ENCODE assay signal across 28 cellular contexts in the genomic region with DNA sequence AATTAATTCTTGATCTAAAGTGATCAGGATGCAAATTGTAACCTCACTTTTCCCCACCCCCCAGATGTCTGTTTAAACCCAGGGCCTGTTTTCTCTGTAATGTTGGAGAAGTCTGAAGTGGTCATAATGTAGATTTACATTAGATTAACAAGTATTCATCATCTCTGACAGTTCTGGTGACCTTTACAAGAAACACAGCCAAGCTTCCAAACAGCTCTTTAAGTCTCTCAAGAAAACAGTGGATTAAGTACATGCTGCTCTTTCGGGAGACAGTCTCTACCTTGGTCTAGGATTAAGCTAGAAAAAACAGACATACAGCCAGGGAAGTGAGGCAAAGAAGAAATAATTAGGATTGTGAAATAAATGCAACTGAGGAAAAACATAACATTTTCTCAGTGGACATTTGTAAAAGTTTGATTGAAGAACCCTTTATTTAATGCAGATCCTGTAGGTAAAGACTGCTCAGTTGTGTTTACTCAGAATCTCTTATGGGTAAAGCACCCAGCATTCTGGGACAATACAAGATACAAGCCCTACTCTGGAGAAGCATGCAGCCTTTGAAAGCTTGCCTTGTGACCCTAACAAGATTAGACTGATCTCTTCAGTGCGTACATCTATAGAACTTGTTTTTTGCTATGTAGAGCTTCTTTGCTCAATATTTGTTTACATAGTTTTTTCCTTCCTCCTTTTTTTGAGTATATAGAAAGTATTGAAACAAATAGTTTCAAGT.
DNase-seq lines count a peak whose midpoint lies in the region; ATAC-seq, FAIRE-seq and TF ChIP-seq lines count a peak whose summit lies in the region.
"Had no signal": no experiment of that assay in that cellular context is flagged by ENCODE, and none has a peak within 500 bp of the region (broad histone marks: within the 10 kb centered on the region; RNA-seq: fewer than 3 reads in every experiment).

No MANE protein-coding gene starts in this region.

- H3K4me3 ChIP-seq in HepG2 (replicated peaks in 1 of 3; ENCODE audit: insufficient read depth in 1 of 3, low read depth in 2 of 3, low read length in 3 of 3) (no peak overlapping the region), right lobe of liver (no peak overlapping the region)
- H3K4me3 ChIP-seq: Peyer's patch, sigmoid colon, SJSA1, upper lobe of left lung had no signal

- TF ChIP-seq EP300 in HepG2 (IDR thresholded peaks at IDR 0.05; ENCODE audit: low read depth in 2 of 2, low read length in 2 of 2): no peak
- no peak for TF ChIP-seq EP300 in HepG2 (CRISPR knock-in tag; IDR thresholded peaks at IDR 0.05; ENCODE audit: borderline replicate concordance)

- no peaks in the 10 kb centered on the region for H3K27me3 Mint-ChIP-seq in mesothelial cell of epicardium (ENCODE audit: low read depth)
- H3K27me3 Mint-ChIP-seq: activated CD4-positive, alpha-beta T cell treated with anti-CD3 and anti-CD28 coated beads for 36 hours; B cell; CD8-positive, alpha-beta memory T cell had no signal

- no peaks in the 10 kb centered on the region for H4K20me1 ChIP-seq in HepG2 (ENCODE audit: insufficient read depth, low read length)

- no peaks in the 10 kb centered on the region for H3K79me2 ChIP-seq in HepG2 (ENCODE audit: insufficient read depth, low read length)
- H3K79me2 ChIP-seq: parathyroid adenoma had no signal

- intact Hi-C loops in HepG2 (cut with micrococcal nuclease; ENCODE audit: unreplicated experiment) (no loop called here), right lobe of liver (cut with DNase I) (no loop called here), posterior cingulate gyrus (cut with DNase I) (no loop called here)

- H3K27ac ChIP-seq in HepG2 (ENCODE audit: extremely low read length, insufficient read depth, low read length): no peak overlapping the region
- no peak overlapping the region for H3K27ac ChIP-seq in right lobe of liver
- H3K27ac ChIP-seq in caudate nucleus (ENCODE audit: low read depth, low read length): peak overlapping the region; percentile 54
- H3K27ac ChIP-seq: parathyroid adenoma, Peyer's patch, SJSA1, upper lobe of left lung had no signal

- ATAC-seq in HepG2 (no peak), right lobe of liver (no peak), GM19463 (IDR thresholded peaks at IDR 0.05; ENCODE audit: unreplicated experiment) (no peak)
- ATAC-seq: activated CD4-positive, alpha-beta T cell treated with anti-CD3 and anti-CD28 coated beads for 36 hours; activated T-cell treated with anti-CD3 and anti-CD28 coated beads, Interleukin-2, amount 50 U/mL, for 72 hours; left lobe of liver had no signal

- H3K4me1 Mint-ChIP-seq in mesothelial cell of epicardium: peaks cover 8% of the 10 kb centered on the region
- H3K4me1 Mint-ChIP-seq: activated CD4-positive, alpha-beta T cell treated with anti-CD3 and anti-CD28 coated beads for 36 hours; CD8-positive, alpha-beta memory T cell; nephron had no signal

- no peaks in the 10 kb centered on the region for H3K9me3 Mint-ChIP-seq in mesothelial cell of epicardium
- H3K9me3 Mint-ChIP-seq: activated T-cell treated with anti-CD3 and anti-CD28 coated beads, Interleukin-2, amount 50 U/mL, for 72 hours; CD8-positive, alpha-beta memory T cell; nephron; T-helper 1 cell treated with Interleukin-12 subunit alpha and Interleukin-12 subunit beta and Interleukin-4 antibody, amounts not matched to agents 30 μg/mL and 1 μg/mL, for 36 hours had no signal

- H3K4me3 Mint-ChIP-seq in mesothelial cell of epicardium: no peak overlapping the region
- H3K4me3 Mint-ChIP-seq: activated CD4-positive, alpha-beta T cell treated with anti-CD3 and anti-CD28 coated beads for 36 hours; activated T-cell treated with anti-CD3 and anti-CD28 coated beads, Interleukin-2, amount 50 U/mL, for 72 hours; B cell; CD8-positive, alpha-beta memory T cell; nephron; T-helper 1 cell treated with Interleukin-12 subunit alpha and Interleukin-12 subunit beta and Interleukin-4 antibody, amounts not matched to agents 30 μg/mL and 1 μg/mL, for 36 hours had no signal

- 51% methylated on average over 2 of the region's 2 CpGs for WGBS in HepG2 (ENCODE audit: low lambda C conversion rate)
- 45% methylated on average over 2 of the region's 2 CpGs for WGBS in right lobe of liver (ENCODE audit: insufficient coverage, low coverage, low lambda C conversion rate, missing lambda C conversion rate)

- TF ChIP-seq RAD21 in HepG2 (CRISPR knock-in tag; IDR thresholded peaks at IDR 0.05): no peak

- no peak overlapping the region for H3K4me2 ChIP-seq in HepG2 (ENCODE audit: low read depth, low read length)

- peaks cover 6 to 44% of the 10 kb centered on the region in 2 experiments for H3K36me3 ChIP-seq in HepG2 (replicated peaks in 1 of 2; ENCODE audit: control insufficient read depth in 1 of 2, insufficient read depth in 2 of 2, low read length in 2 of 2)
- H3K36me3 ChIP-seq in right lobe of liver: peaks cover 0 to 25% (median 0%) of the 10 kb centered on the region in 4 donors

- FAIRE-seq in HepG2 (lab: Jason Lieb, UNC): no peak
- FAIRE-seq: endothelial cell of umbilical vein had no signal

- H3K27me3 ChIP-seq in HepG2 (ENCODE audit: control insufficient read depth in 1 of 2, insufficient read depth in 2 of 2, low read length in 2 of 2) (no peaks in the 10 kb centered on the region), right lobe of liver (no peaks in the 10 kb centered on the region)
- H3K27me3 ChIP-seq: Peyer's patch, sigmoid colon, SJSA1, upper lobe of left lung had no signal

- POLR2A ChIA-PET in HepG2 (lab: Yijun Ruan, JAX): no interaction called here

- in situ Hi-C loops in HepG2 (cut with HindIII; ENCODE audit: extremely low pct_ligation_motif_present, low pct_unique_long_range_greater_than_20kb): no loop called here

- H3K9me3 ChIP-seq in HepG2 (ENCODE audit: low read length) (no peaks in the 10 kb centered on the region), right lobe of liver (no peaks in the 10 kb centered on the region)
- H3K9me3 ChIP-seq: Peyer's patch, sigmoid colon, SJSA1, upper lobe of left lung had no signal

- CTCF ChIA-PET in HepG2 (lab: Yijun Ruan, JAX; ENCODE audit: low intra/inter-chr PET ratio, low total read pairs): no interaction called here

- H3K27ac Mint-ChIP-seq in mesothelial cell of epicardium: peak overlapping the region; percentile 77
- H3K27ac Mint-ChIP-seq: activated CD4-positive, alpha-beta T cell treated with anti-CD3 and anti-CD28 coated beads for 36 hours; activated T-cell treated with anti-CD3 and anti-CD28 coated beads, Interleukin-2, amount 50 U/mL, for 72 hours; B cell; CD8-positive, alpha-beta memory T cell; T-helper 1 cell treated with Interleukin-12 subunit alpha and Interleukin-12 subunit beta and Interleukin-4 antibody, amounts not matched to agents 30 μg/mL and 1 μg/mL, for 36 hours had no signal

- H2AFZ ChIP-seq in HepG2 (ENCODE audit: low read length): no peak overlapping the region
- H2AFZ ChIP-seq: parathyroid adenoma had no signal

- H3K9ac ChIP-seq in HepG2 (ENCODE audit: insufficient read depth, low read depth, low read length): no peak overlapping the region
- H3K9ac ChIP-seq: parathyroid adenoma had no signal

- TF ChIP-seq CTCF in HepG2 (CRISPR knock-in tag; IDR thresholded peaks at IDR 0.05): no peak
- TF ChIP-seq CTCF in right lobe of liver (IDR thresholded peaks at IDR 0.05): no peak
- TF ChIP-seq CTCF in mesothelial cell of epicardium (IDR thresholded peaks at IDR 0.05; ENCODE audit: unreplicated experiment): no peak

- DNase-seq in HepG2 (ENCODE audit: low spot score) (no peak), right lobe of liver (no peak), caudate nucleus (lab: John Stamatoyannopoulos, UW) (no peak), mesothelial cell of epicardium (ENCODE audit: low spot score in 2 of 2, unreplicated experiment in 2 of 2) (no peak), NCI-H748 treated with DMSO at 0.1 percent for 48 hours (lab: John Stamatoyannopoulos, UW) (no peak), posterior cingulate gyrus (no peak)
- DNase-seq in stimulated activated naive CD4-positive, alpha-beta T cell (lab: John Stamatoyannopoulos, UW): no peak
- DNase-seq: activated CD4-positive, alpha-beta T cell treated with anti-CD3 and anti-CD28 coated beads for 36 hours; activated naive CD4-positive, alpha-beta T cell treated with Interleukin-2 at 50 U/mL for 16 hours; activated T-cell treated with anti-CD3 and anti-CD28 coated beads, Interleukin-2, amount 50 U/mL, for 72 hours; CD8-positive, alpha-beta memory T cell; central memory CD4-positive, alpha-beta T cell; GOT3; KBM-7; NCI-H1417 treated with DMSO at 0.1 percent for 48 hours; NCI-H510A treated with DMSO at 0.1 percent for 48 hours; Peyer's patch; sigmoid colon; stimulated activated CD4-positive, alpha-beta T cell treated with anti-CD3 and anti-CD28 coated beads, Interleukin-15, amount 100 ng/mL, for 24 hours; upper lobe of left lung had no signal

- BruUV-seq in HepG2 (replicated peaks; lab: Mats Ljungman, UMichigan): no TSS peak

- H3K36me3 Mint-ChIP-seq in mesothelial cell of epicardium: peaks cover 28% of the 10 kb centered on the region

- TF ChIP-seq POLR2A in HepG2 (IDR thresholded peaks at IDR 0.05; ENCODE audit: insufficient read depth in 1 of 2, low read depth in 2 of 2, low read length in 2 of 2) (no peak), right lobe of liver (IDR thresholded peaks at IDR 0.05) (no peak)

- H3K4me1 ChIP-seq in HepG2 (ENCODE audit: insufficient read depth, low read length) (no peaks in the 10 kb centered on the region), right lobe of liver (no peaks in the 10 kb centered on the region)
- H3K4me1 ChIP-seq: parathyroid adenoma, Peyer's patch, SJSA1, upper lobe of left lung had no signal

TF ChIP-seq in HepG2, 621 proteins besides CTCF, POLR2A, EP300 and RAD21:
- TF ChIP-seq CEBPB (IDR thresholded peaks at IDR 0.05; ENCODE audit: borderline replicate concordance, low read depth, low read length) (0 out of 2 replicates have a peak, but pooled peaks have one; percentile 5), KDM2A (CRISPR knock-in tag; IDR thresholded peaks at IDR 0.05; ENCODE audit: borderline replicate concordance, low read depth) (no peak)
